1 cellular context compared by ENCODE assay signal in genomic region chr4:2069986-2070385, GRCh38.
TF ChIP-seq lines count a peak whose summit lies in the region.

No MANE protein-coding gene starts in this region.

TF ChIP-seq in GM23338, 12 proteins besides CTCF, POLR2A, EP300 and RAD21 (continued from another document):
- TF ChIP-seq EZH2 (IDR thresholded peaks at IDR 0.05; ENCODE audit: low read depth, unreplicated experiment) (no peak), EZH2phosphoT487 (IDR thresholded peaks at IDR 0.05; ENCODE audit: unreplicated experiment) (no peak), CREB1 (CRISPR knock-in tag; IDR thresholded peaks at IDR 0.05; ENCODE audit: low read depth) (no peak), REST (IDR thresholded peaks at IDR 0.05; ENCODE audit: unreplicated experiment) (no peak), POLR2AphosphoS5 (IDR thresholded peaks at IDR 0.05; ENCODE audit: low read depth) (no peak)
TF ChIP-seq in GM23338: peak in this region for 0.
